In genomic region chr11:116426761-116427160, GRCh38 we compare ENCODE assay signal across 27 cellular contexts.
A peak's percentile ranks its signal among the peaks of the same experiment; 100 is the strongest.
DNase-seq lines count a peak whose midpoint lies in the region; ATAC-seq, FAIRE-seq and TF ChIP-seq lines count a peak whose summit lies in the region.
"Had no signal": no experiment of that assay in that cellular context is flagged by ENCODE, and none has a peak within 500 bp of the region (broad histone marks: within the 10 kb centered on the region; RNA-seq: fewer than 3 reads in every experiment).

No MANE protein-coding gene starts in this region.

- BruUV-seq in K562 (replicated peaks; lab: Mats Ljungman, UMichigan): no TSS peak

- WGBS in K562 (ENCODE audit: insufficient coverage, low coverage, missing lambda C conversion rate): 0% methylated on average over 1 of the region's 1 CpG
- 88% methylated on average over 1 of the region's 1 CpG for WGBS in hepatocyte (ENCODE audit: low lambda C conversion rate, missing lambda C conversion rate)

- CTCF ChIA-PET in HEK293 (lab: Yijun Ruan, JAX): no interaction called here
- CTCF ChIA-PET in K562 (lab: Yijun Ruan, JAX; ENCODE audit: low intra/inter-chr PET ratio): no interaction called here

- H4K20me1 ChIP-seq in K562 (replicated peaks; ENCODE audit: control insufficient read depth, insufficient read depth, low read length) (no peaks in the 10 kb centered on the region), hepatocyte (ENCODE audit: insufficient read depth, poor library complexity, severe bottlenecking) (no peaks in the 10 kb centered on the region)
- H4K20me1 ChIP-seq: BLaER1 had no signal

- ATAC-seq in Right ventricle myocardium superior (ENCODE audit: poor library complexity) (no peak), K562 (no peak)
- ATAC-seq: GM12878 had no signal

- no peak overlapping the region for H3K9ac ChIP-seq in K562 (ENCODE audit: insufficient read depth in 1 of 2, low read depth in 2 of 2, low read length in 2 of 2)
- H3K9ac ChIP-seq: BLaER1 had no signal

- TF ChIP-seq CTCF in cardiac muscle cell (IDR thresholded peaks at IDR 0.05; ENCODE audit: low read depth, low read length) (no peak), HEK293 (tag by site-specific recombination; IDR thresholded peaks at IDR 0.05) (no peak), K562 (IDR thresholded peaks at IDR 0.05 in 2 of 3, conservative IDR thresholded peaks at IDR 0.05 in 1 of 3; ENCODE audit: insufficient read depth in 2 of 3, low read depth in 1 of 3, low read length in 3 of 3) (no peak), hepatocyte (IDR thresholded peaks at IDR 0.05; ENCODE audit: poor library complexity) (no peak)

- FAIRE-seq in K562 (lab: Jason Lieb, UNC): no peak
- FAIRE-seq: A204.1, GM12878, GM12892, GM18507 had no signal

- in situ Hi-C loops in K562 (cut with MboI): no loop called here

- no peaks in the 10 kb centered on the region for H3K9me1 ChIP-seq in K562 (ENCODE audit: control insufficient read depth, insufficient read depth, low read length)

- POLR2A ChIA-PET in HEK293 (lab: Yijun Ruan, JAX) (no interaction called here), K562 (lab: Yijun Ruan, JAX) (interaction anchor here (0.6 kb wide), 1 partner anchor 282 kb away, joined by 3 read pairs; no protein-coding TSS in a partner anchor)

- no peak overlapping the region for H3K4me2 ChIP-seq in K562 (ENCODE audit: insufficient read depth, low read length)
- H3K4me2 ChIP-seq in hepatocyte: no peak overlapping the region
- H3K4me2 ChIP-seq: BLaER1 had no signal

- no peak for TF ChIP-seq RAD21 in K562 (CRISPR knock-in tag; conservative IDR thresholded peaks at IDR 0.05 in 1 of 2, IDR thresholded peaks at IDR 0.05 in 1 of 2)

- no peaks in the 10 kb centered on the region for H3K27me3 ChIP-seq in cardiac muscle cell
- H3K27me3 ChIP-seq in K562 (ENCODE audit: control insufficient read depth in 2 of 2, insufficient read depth in 2 of 2, low read length in 2 of 2): peaks cover 2 to 25% of the 10 kb centered on the region in 2 experiments; a peak in 3 of 5 replicates
- no peaks in the 10 kb centered on the region for H3K27me3 ChIP-seq in hepatocyte
- H3K27me3 ChIP-seq: BE2C, BLaER1 had no signal

- TF ChIP-seq POLR2A in K562 (conservative IDR thresholded peaks at IDR 0.05): no peak

- DNase-seq in cardiac muscle cell (ENCODE audit: low read depth in 1 of 2, low spot score in 1 of 2) (no peak), Right ventricle myocardium superior (no peak), K562 (ENCODE audit: extremely low read depth in 1 of 4, low spot score in 3 of 4) (no peak), hepatocyte (ENCODE audit: low spot score) (no peak), NCI-H187 (lab: John Stamatoyannopoulos, UW) (no peak), NCI-H82 treated with DMSO at 0.1 percent for 48 hours (lab: John Stamatoyannopoulos, UW; ENCODE audit: unreplicated experiment) (no peak)
- DNase-seq: 8988T; ACHN; BE2C; C1 segment of cervical spinal cord; CD4-positive, alpha-beta memory T cell; CD4-positive, CD25-positive, alpha-beta regulatory T cell; CD8-positive, alpha-beta memory T cell; COR-L47; DMS 273 treated with DMSO at 0.1 percent for 48 hours; DMS153; DMS53; DMS79; DND-41; EL; GDM1 had no signal

- H3K4me3 ChIP-seq in cardiac muscle cell: no peak overlapping the region
- no peak overlapping the region for H3K4me3 ChIP-seq in HEK293 (ENCODE audit: low read depth, low read length)
- H3K4me3 ChIP-seq in K562: no peak overlapping the region
- H3K4me3 ChIP-seq in hepatocyte: no peak overlapping the region
- H3K4me3 ChIP-seq: BLaER1, GM12878 had no signal

- no peak overlapping the region for H2AFZ ChIP-seq in K562 (ENCODE audit: low read depth, low read length)
- no peak overlapping the region for H2AFZ ChIP-seq in hepatocyte

- TF ChIP-seq EP300 in K562 (IDR thresholded peaks at IDR 0.05; ENCODE audit: low read length): no peak

- no peaks in the 10 kb centered on the region for H3K36me3 ChIP-seq in cardiac muscle cell
- H3K36me3 ChIP-seq in HEK293 (ENCODE audit: control insufficient read depth in 2 of 2, insufficient read depth in 1 of 2, low read length in 2 of 2): no peaks in the 10 kb centered on the region
- H3K36me3 ChIP-seq in K562 (ENCODE audit: control insufficient read depth, insufficient read depth, low read length): no peaks in the 10 kb centered on the region
- H3K36me3 ChIP-seq in hepatocyte (replicated peaks; ENCODE audit: insufficient read depth, low read depth): no peaks in the 10 kb centered on the region
- H3K36me3 ChIP-seq: BE2C, BLaER1 had no signal

- H3K27ac ChIP-seq in cardiac muscle cell (peak overlapping the region; percentile 89), HEK293 (ENCODE audit: extremely low read depth, low read depth, low read length) (no peak overlapping the region), K562 (ENCODE audit: extremely low read depth, low read depth, low read length) (no peak overlapping the region), hepatocyte (peak overlapping the region; percentile 76)
- H3K27ac ChIP-seq: BLaER1 had no signal

- no peaks in the 10 kb centered on the region for H3K9me2 ChIP-seq in hepatocyte (replicated peaks; ENCODE audit: insufficient read depth)

- H3K79me2 ChIP-seq in K562 (ENCODE audit: control insufficient read depth, insufficient read depth, low read length) (no peaks in the 10 kb centered on the region), hepatocyte (no peaks in the 10 kb centered on the region)

- H3K9me3 ChIP-seq in cardiac muscle cell (ENCODE audit: low read depth) (no peaks in the 10 kb centered on the region), HEK293 (ENCODE audit: control insufficient read depth, insufficient read depth, low read depth, low read length) (no peaks in the 10 kb centered on the region), K562 (replicated peaks; ENCODE audit: control insufficient read depth, insufficient read depth, low read depth, low read length) (no peaks in the 10 kb centered on the region), hepatocyte (ENCODE audit: low read depth) (no peaks in the 10 kb centered on the region)
- H3K9me3 ChIP-seq: BE2C, BLaER1 had no signal

- H3K4me1 ChIP-seq in cardiac muscle cell (ENCODE audit: low read depth) (peaks cover 35% of the 10 kb centered on the region), HEK293 (ENCODE audit: control insufficient read depth, insufficient read depth, low read length) (0 out of 2 replicates have a peak, but pooled peaks cover 2% of the 10 kb centered on the region), K562 (replicated peaks in 1 of 2; ENCODE audit: control insufficient read depth in 2 of 2, insufficient read depth in 2 of 2, low read length in 2 of 2) (no peaks in the 10 kb centered on the region), hepatocyte (ENCODE audit: insufficient read depth) (peaks cover 19% of the 10 kb centered on the region)

- intact Hi-C loops in Right ventricle myocardium superior (cut with DNase I): no loop called here
- intact Hi-C loops in K562 (cut with micrococcal nuclease): no loop called here

TF ChIP-seq in HEK293, 187 proteins besides CTCF, POLR2A, EP300 and RAD21:
- peak; percentile 56; the same call in 1 of the 2 replicates for TF ChIP-seq ZNF768 (tag by site-specific recombination; IDR thresholded peaks at IDR 0.05)
- no peak for TF ChIP-seq ZNF488 (tag by site-specific recombination; IDR thresholded peaks at IDR 0.05)

TF ChIP-seq in K562, 482 proteins besides CTCF, POLR2A, EP300 and RAD21:
- TF ChIP-seq BCOR (IDR thresholded peaks at IDR 0.05): peak; percentile 35; the same call in 1 of the 2 replicates
- TF ChIP-seq RBM34 (IDR thresholded peaks at IDR 0.05; ENCODE audit: borderline replicate concordance, insufficient read depth, low read length): no peak
- TF ChIP-seq ZFP36 (IDR thresholded peaks at IDR 0.05; ENCODE audit: low read depth, low read length, partially characterized antibody): peak; percentile 54
- peak; percentile 83 for TF ChIP-seq RBM25 (IDR thresholded peaks at IDR 0.05; ENCODE audit: low read depth, low read length, severe bottlenecking)

Comparison
In these comparisons a context has a peak if more than half of its experiments do, and no peak if none do; other contexts are left out.
1. H3K27ac ChIP-seq: peak in cardiac muscle cell (single experiment) and hepatocyte (single experiment); none in HEK293 (single experiment) and K562 (single experiment).